ENCODE assay signal across 31 cellular contexts in genomic region chr12:132004946-132005345, GRCh38.
"Had no signal": no experiment of that assay in that cellular context is flagged by ENCODE, and none has a peak within 500 bp of the region (broad histone marks: within the 10 kb centered on the region; RNA-seq: fewer than 3 reads in every experiment).

No MANE protein-coding gene starts in this region.

- H3K4me1 ChIP-seq: ascending aorta had no signal

- H3K4me3 ChIP-seq: ascending aorta, coronary artery, dorsolateral prefrontal cortex, heart left ventricle had no signal

- H3K4me3 Mint-ChIP-seq: activated B cell treated with CpG ODN at 0.5 μM for 24 hours; activated CD8-positive, alpha-beta T cell treated with anti-CD3 and anti-CD28 coated beads for 36 hours; activated naive CD4-positive, alpha-beta T cell treated with anti-CD3 and anti-CD28 coated beads, Interleukin-2, amount 10 ng/mL, durations not matched to agents 7 days and 5 days; activated naive CD8-positive, alpha-beta T cell treated with anti-CD3 and anti-CD28 coated beads, Interleukin-2, amount 10 ng/mL, durations not matched to agents 7 days and 5 days; activated T-cell treated with anti-CD3 and anti-CD28 coated beads, Interleukin-2, amount 50 U/mL, for 4 hours; activated T-helper 17 cell treated with anti-CD3 and anti-CD28 coated beads, Interleukin-2, amount 50 U/mL, for 72 hours; brain; central memory CD8-positive, alpha-beta T cell; dendritic cell treated with granulocyte-macrophage colony-stimulating factor and Interleukin-4, amounts not matched to agents 40 ng/mL and 50 ng/mL, for 4 days; endodermal cell; T-helper 17 cell; T-helper 2 cell treated with Interferon-gamma antibody and Interleukin-4, amounts not matched to agents 5 μg/mL and 100 μg/mL, for 36 hours had no signal

- DNase-seq: activated B cell treated with CpG ODN at 0.5 μM for 24 hours; activated CD4-positive, alpha-beta T cell treated with anti-CD3 and anti-CD28 coated beads for 48 hours; activated CD4-positive, alpha-beta T cell treated with anti-CD3 and anti-CD28 coated beads, Interleukin-2, amount 50 U/mL, for 1 hour; activated CD4-positive, alpha-beta T cell treated with anti-CD3 and anti-CD28 coated beads, Interleukin-2, amount 50 U/mL, for 48 hours; activated CD8-positive, alpha-beta memory T cell treated with anti-CD3 and anti-CD28 coated beads for 24 hours; activated CD8-positive, alpha-beta T cell treated with anti-CD3 and anti-CD28 coated beads for 36 hours; activated gamma-delta T cell; activated naive CD4-positive, alpha-beta T cell; activated naive CD4-positive, alpha-beta T cell treated with anti-CD3 and anti-CD28 coated beads, Interleukin-2, amount 10 ng/mL, durations not matched to agents 7 days and 5 days; activated naive CD8-positive, alpha-beta T cell treated with anti-CD3 and anti-CD28 coated beads, Interleukin-2, amount 10 ng/mL, durations not matched to agents 7 days and 5 days; activated T-cell treated with anti-CD3 and anti-CD28 coated beads, Interleukin-2, amount 50 U/mL, for 4 hours; effector memory CD4-positive, alpha-beta T cell; endodermal cell; foreskin fibroblast; glutamatergic neuron; heart left ventricle; T-helper 1 cell; T-helper 17 cell; T1000; WERI-Rb-1 had no signal

- H3K9me3 ChIP-seq: ascending aorta, heart left ventricle had no signal

- H3K9me3 Mint-ChIP-seq: activated B cell treated with CpG ODN at 0.5 μM for 24 hours; activated CD8-positive, alpha-beta T cell treated with anti-CD3 and anti-CD28 coated beads for 36 hours; activated naive CD4-positive, alpha-beta T cell treated with anti-CD3 and anti-CD28 coated beads, Interleukin-2, amount 10 ng/mL, durations not matched to agents 7 days and 5 days; activated naive CD4-positive, alpha-beta T cell treated with anti-CD3 and anti-CD28 coated beads, Interleukin-2, amount 50 U/mL, for 72 hours; activated naive CD8-positive, alpha-beta T cell treated with anti-CD3 and anti-CD28 coated beads, Interleukin-2, amount 10 ng/mL, durations not matched to agents 7 days and 5 days; activated T-cell treated with anti-CD3 and anti-CD28 coated beads, Interleukin-2, amount 50 U/mL, for 4 hours; activated T-helper 17 cell treated with anti-CD3 and anti-CD28 coated beads, Interleukin-2, amount 50 U/mL, for 72 hours; brain; central memory CD8-positive, alpha-beta T cell; dendritic cell treated with granulocyte-macrophage colony-stimulating factor and Interleukin-4, amounts not matched to agents 40 ng/mL and 50 ng/mL, for 4 days; endodermal cell; T-helper 2 cell treated with Interferon-gamma antibody and Interleukin-4, amounts not matched to agents 5 μg/mL and 100 μg/mL, for 36 hours had no signal

- H3K27me3 ChIP-seq: ascending aorta, dorsolateral prefrontal cortex, heart left ventricle had no signal

- H3K4me1 Mint-ChIP-seq: activated B cell treated with CpG ODN at 0.5 μM for 24 hours; activated naive CD4-positive, alpha-beta T cell treated with anti-CD3 and anti-CD28 coated beads, Interleukin-2, amount 10 ng/mL, durations not matched to agents 7 days and 5 days; activated T-helper 17 cell treated with anti-CD3 and anti-CD28 coated beads, Interleukin-2, amount 50 U/mL, for 72 hours; central memory CD8-positive, alpha-beta T cell; endodermal cell had no signal

- H3K27ac Mint-ChIP-seq: activated B cell treated with CpG ODN at 0.5 μM for 24 hours; activated CD8-positive, alpha-beta T cell treated with anti-CD3 and anti-CD28 coated beads for 36 hours; activated naive CD4-positive, alpha-beta T cell treated with anti-CD3 and anti-CD28 coated beads, Interleukin-2, amount 10 ng/mL, durations not matched to agents 7 days and 5 days; activated naive CD8-positive, alpha-beta T cell treated with anti-CD3 and anti-CD28 coated beads, Interleukin-2, amount 10 ng/mL, durations not matched to agents 7 days and 5 days; brain; dendritic cell treated with granulocyte-macrophage colony-stimulating factor and Interleukin-4, amounts not matched to agents 40 ng/mL and 50 ng/mL, for 4 days; endodermal cell; T-helper 2 cell treated with Interferon-gamma antibody and Interleukin-4, amounts not matched to agents 5 μg/mL and 100 μg/mL, for 36 hours had no signal

- ATAC-seq: activated CD4-positive, CD25-positive, alpha-beta regulatory T cell treated with anti-CD3 and anti-CD28 coated beads, Interleukin-2, amount 50 U/mL, for 24 hours; activated CD8-positive, alpha-beta T cell treated with anti-CD3 and anti-CD28 coated beads for 36 hours; activated naive CD4-positive, alpha-beta T cell treated with anti-CD3 and anti-CD28 coated beads, Interleukin-2, amount 50 U/mL, for 72 hours; activated T-cell treated with anti-CD3 and anti-CD28 coated beads, Interleukin-2, amount 50 U/mL, for 4 hours; activated T-helper 17 cell treated with anti-CD3 and anti-CD28 coated beads, Interleukin-2, amount 50 U/mL, for 72 hours; esophagus mucosa; heart left ventricle; T-helper 17 cell had no signal

- H3K27ac ChIP-seq: ascending aorta, coronary artery, dorsolateral prefrontal cortex, heart left ventricle, WERI-Rb-1 had no signal

- H3K27me3 Mint-ChIP-seq: activated B cell treated with CpG ODN at 0.5 μM for 24 hours; activated CD8-positive, alpha-beta T cell treated with anti-CD3 and anti-CD28 coated beads for 36 hours; activated naive CD4-positive, alpha-beta T cell treated with anti-CD3 and anti-CD28 coated beads, Interleukin-2, amount 10 ng/mL, durations not matched to agents 7 days and 5 days; activated naive CD8-positive, alpha-beta T cell treated with anti-CD3 and anti-CD28 coated beads, Interleukin-2, amount 10 ng/mL, durations not matched to agents 7 days and 5 days; activated T-helper 17 cell treated with anti-CD3 and anti-CD28 coated beads, Interleukin-2, amount 50 U/mL, for 72 hours; brain; central memory CD8-positive, alpha-beta T cell; dendritic cell treated with granulocyte-macrophage colony-stimulating factor and Interleukin-4, amounts not matched to agents 40 ng/mL and 50 ng/mL, for 4 days; T-helper 17 cell had no signal
